ENCODE assay signal across 8 cellular contexts in the genomic region with DNA sequence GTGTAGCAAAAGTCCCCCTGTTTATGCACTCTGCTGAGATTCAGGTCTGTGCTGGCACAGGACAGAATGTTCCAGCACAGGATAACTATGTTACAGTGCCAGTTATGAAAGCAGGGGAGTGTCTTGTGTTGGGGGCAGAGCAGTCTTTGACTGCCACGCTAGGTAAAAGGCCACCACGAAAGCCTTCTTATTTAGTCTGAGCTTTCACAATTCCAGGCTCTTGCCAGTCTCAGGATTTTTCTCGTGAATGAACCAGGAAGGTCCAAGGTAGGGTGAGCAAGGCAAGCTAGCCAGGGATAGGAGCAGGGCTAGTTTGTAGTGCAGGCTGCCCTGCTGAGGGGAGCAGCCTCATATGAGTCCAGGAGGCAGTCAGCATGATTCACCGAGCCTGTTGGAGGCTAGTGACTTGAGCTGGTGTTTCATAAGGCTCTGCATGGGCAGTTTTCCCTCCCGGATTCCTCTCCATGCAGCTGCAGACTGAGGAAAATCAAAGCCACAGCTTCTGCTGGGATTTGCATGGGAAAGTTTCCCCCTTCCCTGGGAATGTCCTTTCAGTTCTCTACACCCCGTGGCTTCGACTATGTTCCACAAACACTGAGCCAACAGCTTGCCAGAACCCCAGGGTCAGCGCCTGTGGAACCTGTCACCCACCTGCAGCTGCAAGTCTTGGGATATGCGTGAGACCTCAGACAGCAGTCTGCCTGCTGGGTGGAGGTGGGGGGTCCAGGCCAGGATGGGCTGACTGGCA.
A peak's percentile ranks its signal among the peaks of the same experiment; 100 is the strongest.
DNase-seq lines count a peak whose midpoint lies in the region; ATAC-seq, FAIRE-seq and TF ChIP-seq lines count a peak whose summit lies in the region.

No MANE protein-coding gene starts in this region.

- H3K9me1 ChIP-seq in endothelial cell of umbilical vein (replicated peaks; ENCODE audit: control insufficient read depth, extremely low read depth, insufficient read depth, low read length) = no peaks in the 10 kb centered on the region

- H3K36me3 ChIP-seq in endothelial cell of umbilical vein (ENCODE audit: control insufficient read depth in 2 of 2, extremely low read depth in 1 of 2, insufficient read depth in 2 of 2, low read length in 2 of 2) (no peaks in the 10 kb centered on the region), lung (ENCODE audit: control insufficient read depth in 2 of 2, insufficient read depth in 2 of 2, low read length in 2 of 2) (no peaks in the 10 kb centered on the region), upper lobe of left lung (no peaks in the 10 kb centered on the region)

- no peaks in the 10 kb centered on the region for H3K79me2 ChIP-seq in endothelial cell of umbilical vein (ENCODE audit: control insufficient read depth, insufficient read depth, low read length)

- no peak overlapping the region for H3K9ac ChIP-seq in endothelial cell of umbilical vein (replicated peaks; ENCODE audit: extremely low read depth, insufficient read depth, low read length)

- no peaks in the 10 kb centered on the region for H3K27me3 ChIP-seq in endothelial cell of umbilical vein (ENCODE audit: control insufficient read depth in 2 of 2, insufficient read depth in 2 of 2, low read length in 2 of 2)
- no peaks in the 10 kb centered on the region for H3K27me3 ChIP-seq in lung (ENCODE audit: control insufficient read depth, insufficient read depth)
- no peaks in the 10 kb centered on the region for H3K27me3 ChIP-seq in upper lobe of left lung

- BruUV-seq in endothelial cell of umbilical vein (replicated peaks; lab: Mats Ljungman, UMichigan) = no TSS peak

- H3K9me3 ChIP-seq in endothelial cell of umbilical vein (replicated peaks; ENCODE audit: control insufficient read depth, insufficient read depth, low read length) (no peaks in the 10 kb centered on the region), lung (ENCODE audit: control insufficient read depth in 2 of 2, insufficient read depth in 1 of 2, low read length in 1 of 2) (no peaks in the 10 kb centered on the region), upper lobe of left lung (no peaks in the 10 kb centered on the region)

- FAIRE-seq in endothelial cell of umbilical vein (lab: Jason Lieb, UNC) = peak; percentile 8

- DNase-seq in LHCN-M2 (ENCODE audit: low read depth) (peak; percentile 87), endothelial cell of umbilical vein (ENCODE audit: low read depth, low spot score) (peak; percentile 73), lung (ENCODE audit: low spot score) (peak; percentile 32), upper lobe of left lung (peak in 1 of 2 donors; percentile 35), SKM-1 (lab: John Stamatoyannopoulos, UW; ENCODE audit: unreplicated experiment) (no peak), NCI-H748 treated with DMSO at 0.1 percent for 48 hours (lab: John Stamatoyannopoulos, UW) (no peak), NCI-H748 (lab: John Stamatoyannopoulos, UW; ENCODE audit: unreplicated experiment) (no peak), HT-29 (ENCODE audit: low spot score) (no peak)

- POLR2A ChIA-PET in endothelial cell of umbilical vein (lab: Charles Lee) = no interaction called here

- intact Hi-C loops in endothelial cell of umbilical vein (cut with micrococcal nuclease) = no loop called here

- peak; percentile 79 for ATAC-seq in lung (ENCODE audit: insufficient read depth, low FRiP score)
- ATAC-seq in upper lobe of left lung (ENCODE audit: low FRiP score in 2 of 2) = peak; percentile 79 to 80

- H3K4me2 ChIP-seq in endothelial cell of umbilical vein (ENCODE audit: insufficient read depth, low read length) = no peak overlapping the region

- H2AFZ ChIP-seq in endothelial cell of umbilical vein (ENCODE audit: low read depth, low read length) = peak overlapping the region; percentile 76

- CTCF ChIA-PET in endothelial cell of umbilical vein (lab: Charles Lee) = interaction anchor here (0.8 to 3.4 kb wide), 8 partner anchors 21 to 227 kb away, joined by 3 to 13 read pairs (median 3); no protein-coding TSS in a partner anchor

- H3K27ac ChIP-seq in endothelial cell of umbilical vein (ENCODE audit: insufficient read depth, low read depth, low read length) (peak overlapping the region; percentile 33), lung (ENCODE audit: low read depth in 1 of 2, low read length in 1 of 2) (peak overlapping the region; percentile 7 to 87), upper lobe of left lung (peak overlapping the region; percentile 50 to 75 (median 66))

- H3K4me1 ChIP-seq in endothelial cell of umbilical vein (ENCODE audit: control insufficient read depth, extremely low read depth, insufficient read depth, low read length) (peaks cover 51% of the 10 kb centered on the region), lung (ENCODE audit: control insufficient read depth in 2 of 2, insufficient read depth in 2 of 2, low read length in 2 of 2) (peaks cover 0 to 9% of the 10 kb centered on the region in 2 donors), upper lobe of left lung (peaks cover 8 to 41% (median 35%) of the 10 kb centered on the region in 4 donors)

- no peak for TF ChIP-seq POLR2A in endothelial cell of umbilical vein (IDR thresholded peaks at IDR 0.05; ENCODE audit: low read depth, low read length)
- TF ChIP-seq POLR2A in upper lobe of left lung (IDR thresholded peaks at IDR 0.05) = no peak

- dilution Hi-C loops in endothelial cell of umbilical vein (cut with MboI; ENCODE audit: extremely low pct_ligation_motif_present, low sequenced_read_pairs) = no loop called here

- TF ChIP-seq CTCF in endothelial cell of umbilical vein (IDR thresholded peaks at IDR 0.05; ENCODE audit: extremely low read depth in 1 of 2, insufficient read depth in 1 of 2, low read depth in 1 of 2, low read length in 2 of 2) (no peak), lung (IDR thresholded peaks at IDR 0.05; ENCODE audit: control extremely low read depth, extremely low read depth) (no peak), upper lobe of left lung (IDR thresholded peaks at IDR 0.05) (no peak)

- WGBS in lung, 2 donors = 65 to 83% methylated on average over 9 of the region's 9 CpGs
- WGBS in upper lobe of left lung, 2 donors = 66 to 73% methylated on average over 6 to 9 of the region's 9 CpGs

- peak; percentile 81 to 99 (median 90) for TF ChIP-seq EP300 in upper lobe of left lung (IDR thresholded peaks at IDR 0.05)

- H3K4me3 ChIP-seq in endothelial cell of umbilical vein (replicated peaks in 1 of 3; ENCODE audit: insufficient read depth in 1 of 3, low read depth in 1 of 3, low read length in 3 of 3) (no peak overlapping the region), lung (no peak overlapping the region), upper lobe of left lung (no peak overlapping the region)

- no peaks in the 10 kb centered on the region for H4K20me1 ChIP-seq in endothelial cell of umbilical vein (replicated peaks; ENCODE audit: control insufficient read depth, extremely low read depth, insufficient read depth, low read length)

TF ChIP-seq in endothelial cell of umbilical vein, 7 proteins besides CTCF, POLR2A, EP300 and RAD21:
- TF ChIP-seq, protein P1, sequence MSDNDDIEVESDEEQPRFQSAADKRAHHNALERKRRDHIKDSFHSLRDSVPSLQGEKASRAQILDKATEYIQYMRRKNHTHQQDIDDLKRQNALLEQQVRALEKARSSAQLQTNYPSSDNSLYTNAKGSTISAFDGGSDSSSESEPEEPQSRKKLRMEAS (IDR thresholded peaks at IDR 0.05; ENCODE audit: insufficient read depth, insufficient read length) = no peak
- TF ChIP-seq MYC (IDR thresholded peaks at IDR 0.05; ENCODE audit: low read depth, low read length) (no peak), FOS (IDR thresholded peaks at IDR 0.05; ENCODE audit: borderline replicate concordance, insufficient read depth, low read length) (peak; percentile 24), POLR2AphosphoS5 (IDR thresholded peaks at IDR 0.05; ENCODE audit: insufficient read depth, low read depth, low read length) (no peak)

Comparison
In these comparisons a context has a peak if more than half of its experiments do, and no peak if none do; other contexts are left out.
1. DNase-seq: peak in LHCN-M2 (single experiment), endothelial cell of umbilical vein (single experiment) and lung (single experiment); none in SKM-1 (single experiment), NCI-H748 treated with DMSO at 0.1 percent for 48 hours (single experiment), NCI-H748 (single experiment) and HT-29 (single experiment).
2. Peak in every context shown above with its lines, with median percentiles within 50 percentile points of each other: H3K27ac ChIP-seq.